In genomic region chr20:31691646-31692275, GRCh38 we compare ENCODE assay signal across 1 cellular context.
TF ChIP-seq lines count a peak whose summit lies in the region.

No MANE protein-coding gene starts in this region.

TF ChIP-seq in SK-N-SH treated with all-trans-retinoic acid at 6 μM for 48 hours, 23 proteins besides CTCF, POLR2A, EP300 and RAD21 (continued from another document):
- TF ChIP-seq, protein P1, sequence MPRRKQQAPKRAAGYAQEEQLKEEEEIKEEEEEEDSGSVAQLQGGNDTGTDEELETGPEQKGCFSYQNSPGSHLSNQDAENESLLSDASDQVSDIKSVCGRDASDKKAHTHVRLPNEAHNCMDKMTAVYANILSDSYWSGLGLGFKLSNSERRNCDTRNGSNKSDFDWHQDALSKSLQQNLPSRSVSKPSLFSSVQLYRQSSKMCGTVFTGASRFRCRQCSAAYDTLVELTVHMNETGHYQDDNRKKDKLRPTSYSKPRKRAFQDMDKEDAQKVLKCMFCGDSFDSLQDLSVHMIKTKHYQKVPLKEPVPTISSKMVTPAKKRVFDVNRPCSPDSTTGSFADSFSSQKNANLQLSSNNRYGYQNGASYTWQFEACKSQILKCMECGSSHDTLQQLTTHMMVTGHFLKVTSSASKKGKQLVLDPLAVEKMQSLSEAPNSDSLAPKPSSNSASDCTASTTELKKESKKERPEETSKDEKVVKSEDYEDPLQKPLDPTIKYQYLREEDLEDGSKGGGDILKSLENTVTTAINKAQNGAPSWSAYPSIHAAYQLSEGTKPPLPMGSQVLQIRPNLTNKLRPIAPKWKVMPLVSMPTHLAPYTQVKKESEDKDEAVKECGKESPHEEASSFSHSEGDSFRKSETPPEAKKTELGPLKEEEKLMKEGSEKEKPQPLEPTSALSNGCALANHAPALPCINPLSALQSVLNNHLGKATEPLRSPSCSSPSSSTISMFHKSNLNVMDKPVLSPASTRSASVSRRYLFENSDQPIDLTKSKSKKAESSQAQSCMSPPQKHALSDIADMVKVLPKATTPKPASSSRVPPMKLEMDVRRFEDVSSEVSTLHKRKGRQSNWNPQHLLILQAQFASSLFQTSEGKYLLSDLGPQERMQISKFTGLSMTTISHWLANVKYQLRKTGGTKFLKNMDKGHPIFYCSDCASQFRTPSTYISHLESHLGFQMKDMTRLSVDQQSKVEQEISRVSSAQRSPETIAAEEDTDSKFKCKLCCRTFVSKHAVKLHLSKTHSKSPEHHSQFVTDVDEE (CRISPR knock-in tag; IDR thresholded peaks at IDR 0.05): no peak
- TF ChIP-seq ZNF8 (CRISPR knock-in tag; IDR thresholded peaks at IDR 0.05) (no peak), ZFP3 (CRISPR knock-in tag; IDR thresholded peaks at IDR 0.05) (no peak)
- TF ChIP-seq, protein P2, sequence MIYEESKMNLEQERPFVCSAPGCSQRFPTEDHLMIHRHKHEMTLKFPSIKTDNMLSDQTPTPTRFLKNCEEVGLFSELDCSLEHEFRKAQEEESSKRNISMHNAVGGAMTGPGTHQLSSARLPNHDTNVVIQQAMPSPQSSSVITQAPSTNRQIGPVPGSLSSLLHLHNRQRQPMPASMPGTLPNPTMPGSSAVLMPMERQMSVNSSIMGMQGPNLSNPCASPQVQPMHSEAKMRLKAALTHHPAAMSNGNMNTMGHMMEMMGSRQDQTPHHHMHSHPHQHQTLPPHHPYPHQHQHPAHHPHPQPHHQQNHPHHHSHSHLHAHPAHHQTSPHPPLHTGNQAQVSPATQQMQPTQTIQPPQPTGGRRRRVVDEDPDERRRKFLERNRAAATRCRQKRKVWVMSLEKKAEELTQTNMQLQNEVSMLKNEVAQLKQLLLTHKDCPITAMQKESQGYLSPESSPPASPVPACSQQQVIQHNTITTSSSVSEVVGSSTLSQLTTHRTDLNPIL (CRISPR knock-in tag; IDR thresholded peaks at IDR 0.05; ENCODE audit: low read depth): no peak
